In genomic region chr10:103668351-103669242, GRCh38 we compare ENCODE assay signal across 1 cellular context.
TF ChIP-seq lines count a peak whose summit lies in the region.

No MANE protein-coding gene starts in this region.

TF ChIP-seq in K562, 482 proteins besides CTCF, POLR2A, EP300 and RAD21 (continued from another document):
- TF ChIP-seq BDP1 (IDR thresholded peaks at IDR 0.05; ENCODE audit: insufficient read depth, insufficient read length), result no peak
- no peak for TF ChIP-seq BRD9 (IDR thresholded peaks at IDR 0.05; ENCODE audit: low read depth, partially characterized antibody)
- no peak for TF ChIP-seq KLF6 (CRISPR knock-in tag; IDR thresholded peaks at IDR 0.05; ENCODE audit: borderline replicate concordance)
- TF ChIP-seq, protein P1, sequence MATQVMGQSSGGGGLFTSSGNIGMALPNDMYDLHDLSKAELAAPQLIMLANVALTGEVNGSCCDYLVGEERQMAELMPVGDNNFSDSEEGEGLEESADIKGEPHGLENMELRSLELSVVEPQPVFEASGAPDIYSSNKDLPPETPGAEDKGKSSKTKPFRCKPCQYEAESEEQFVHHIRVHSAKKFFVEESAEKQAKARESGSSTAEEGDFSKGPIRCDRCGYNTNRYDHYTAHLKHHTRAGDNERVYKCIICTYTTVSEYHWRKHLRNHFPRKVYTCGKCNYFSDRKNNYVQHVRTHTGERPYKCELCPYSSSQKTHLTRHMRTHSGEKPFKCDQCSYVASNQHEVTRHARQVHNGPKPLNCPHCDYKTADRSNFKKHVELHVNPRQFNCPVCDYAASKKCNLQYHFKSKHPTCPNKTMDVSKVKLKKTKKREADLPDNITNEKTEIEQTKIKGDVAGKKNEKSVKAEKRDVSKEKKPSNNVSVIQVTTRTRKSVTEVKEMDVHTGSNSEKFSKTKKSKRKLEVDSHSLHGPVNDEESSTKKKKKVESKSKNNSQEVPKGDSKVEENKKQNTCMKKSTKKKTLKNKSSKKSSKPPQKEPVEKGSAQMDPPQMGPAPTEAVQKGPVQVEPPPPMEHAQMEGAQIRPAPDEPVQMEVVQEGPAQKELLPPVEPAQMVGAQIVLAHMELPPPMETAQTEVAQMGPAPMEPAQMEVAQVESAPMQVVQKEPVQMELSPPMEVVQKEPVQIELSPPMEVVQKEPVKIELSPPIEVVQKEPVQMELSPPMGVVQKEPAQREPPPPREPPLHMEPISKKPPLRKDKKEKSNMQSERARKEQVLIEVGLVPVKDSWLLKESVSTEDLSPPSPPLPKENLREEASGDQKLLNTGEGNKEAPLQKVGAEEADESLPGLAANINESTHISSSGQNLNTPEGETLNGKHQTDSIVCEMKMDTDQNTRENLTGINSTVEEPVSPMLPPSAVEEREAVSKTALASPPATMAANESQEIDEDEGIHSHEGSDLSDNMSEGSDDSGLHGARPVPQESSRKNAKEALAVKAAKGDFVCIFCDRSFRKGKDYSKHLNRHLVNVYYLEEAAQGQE (CRISPR knock-in tag; IDR thresholded peaks at IDR 0.05; ENCODE audit: low read depth), result no peak
- TF ChIP-seq ETV1 (tag; conservative IDR thresholded peaks at IDR 0.05; ENCODE audit: low read depth), result peak; percentile 61
- TF ChIP-seq, protein P2, sequence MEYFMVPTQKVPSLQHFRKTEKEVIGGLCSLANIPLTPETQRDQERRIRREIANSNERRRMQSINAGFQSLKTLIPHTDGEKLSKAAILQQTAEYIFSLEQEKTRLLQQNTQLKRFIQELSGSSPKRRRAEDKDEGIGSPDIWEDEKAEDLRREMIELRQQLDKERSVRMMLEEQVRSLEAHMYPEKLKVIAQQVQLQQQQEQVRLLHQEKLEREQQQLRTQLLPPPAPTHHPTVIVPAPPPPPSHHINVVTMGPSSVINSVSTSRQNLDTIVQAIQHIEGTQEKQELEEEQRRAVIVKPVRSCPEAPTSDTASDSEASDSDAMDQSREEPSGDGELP (CRISPR knock-in tag; IDR thresholded peaks at IDR 0.05; ENCODE audit: borderline replicate concordance), result peak; percentile 92
- no peak for TF ChIP-seq ZNF586 (CRISPR knock-in tag; conservative IDR thresholded peaks at IDR 0.05)
- TF ChIP-seq BRF2 (IDR thresholded peaks at IDR 0.05; ENCODE audit: borderline replicate concordance, insufficient read depth, insufficient read length), result no peak
- TF ChIP-seq RUNX1 (IDR thresholded peaks at IDR 0.05; ENCODE audit: low read depth), result no peak
- TF ChIP-seq PPARD (CRISPR knock-in tag; IDR thresholded peaks at IDR 0.05), result no peak
- no peak for TF ChIP-seq SP2 (IDR thresholded peaks at IDR 0.05; ENCODE audit: extremely low read depth, low read depth, low read length, poor library complexity, severe bottlenecking)
- no peak for TF ChIP-seq MCM3 (IDR thresholded peaks at IDR 0.05)
